ENCODE assay signal across 13 cellular contexts in genomic region chr2:54904836-54905235, GRCh38.
DNase-seq lines count a peak whose midpoint lies in the region; ATAC-seq, FAIRE-seq and TF ChIP-seq lines count a peak whose summit lies in the region.
"Had no signal": no experiment of that assay in that cellular context is flagged by ENCODE, and none has a peak within 500 bp of the region (broad histone marks: within the 10 kb centered on the region; RNA-seq: fewer than 3 reads in every experiment).

No MANE protein-coding gene starts in this region.

- H4K20me1 ChIP-seq in fibroblast of lung (ENCODE audit: control insufficient read depth, extremely low read depth, insufficient read depth, low read length), result no peaks in the 10 kb centered on the region

- CTCF ChIA-PET in A549 (lab: Yijun Ruan, JAX), result interaction anchor here (1.0 to 10.0 kb wide), 3 partner anchors 11 to 267 kb away, joined by 3 to 236 read pairs (median 3); no protein-coding TSS in a partner anchor
- CTCF ChIA-PET in Panc1 (lab: Charles Lee), result no interaction called here

- ATAC-seq in A549 (no peak), Panc1 (no peak; the same call in 1 of the 2 replicates), psoas muscle (peak in 3 of 4 donors; percentile 55 to 71 (median 63)), GM18907 (IDR thresholded peaks at IDR 0.05; ENCODE audit: unreplicated experiment) (no peak)
- no peak for ATAC-seq in naive thymus-derived CD8-positive, alpha-beta T cell

- POLR2A ChIA-PET in A549 (lab: Yijun Ruan, JAX) (no interaction called here), Panc1 (lab: Charles Lee) (interaction anchor here (1.4 to 1.5 kb wide), 2 partner anchors 51 to 145 kb away, joined by 4 to 5 read pairs; partner anchors contain the start of gene RTN4)
- POLR2A ChIA-PET in naive thymus-derived CD8-positive, alpha-beta T cell (lab: Charles Lee), result interaction anchor here (0.6 kb wide), 1 partner anchor 326 kb away, joined by 3 read pairs; no protein-coding TSS in a partner anchor

- no peak for TF ChIP-seq POLR2A in A549 (IDR thresholded peaks at IDR 0.05; ENCODE audit: low read length)

- H3K27ac Mint-ChIP-seq in naive thymus-derived CD8-positive, alpha-beta T cell, result no peak overlapping the region

- H3K4me2 ChIP-seq in A549, result peak overlapping the region; percentile 60
- no peak overlapping the region for H3K4me2 ChIP-seq in fibroblast of lung (ENCODE audit: extremely low read depth, insufficient read depth, low read length)

- TF ChIP-seq CTCF in A549 (IDR thresholded peaks at IDR 0.05), result no peak
- no peak for TF ChIP-seq CTCF in Panc1 (IDR thresholded peaks at IDR 0.05)
- no peak for TF ChIP-seq CTCF in fibroblast of lung (conservative IDR thresholded peaks at IDR 0.05 in 1 of 2, IDR thresholded peaks at IDR 0.05 in 1 of 2; ENCODE audit: low read depth in 1 of 2, low read length in 2 of 2)
- TF ChIP-seq CTCF in psoas muscle (IDR thresholded peaks at IDR 0.05), result no peak

- no peaks in the 10 kb centered on the region for H3K9me3 Mint-ChIP-seq in naive thymus-derived CD8-positive, alpha-beta T cell
- H3K9me3 Mint-ChIP-seq: T-helper 2 cell treated with Interferon-gamma antibody and Interleukin-4, amounts not matched to agents 5 μg/mL and 100 μg/mL, for 36 hours had no signal

- TF ChIP-seq RAD21 in A549 (conservative IDR thresholded peaks at IDR 0.05 in 1 of 2, IDR thresholded peaks at IDR 0.05 in 1 of 2), result no peak

- no peak for FAIRE-seq in A549 (lab: Jason Lieb, UNC)
- FAIRE-seq: D721Med had no signal

- no peaks in the 10 kb centered on the region for H3K27me3 Mint-ChIP-seq in naive thymus-derived CD8-positive, alpha-beta T cell

- peaks cover 19% of the 10 kb centered on the region for H3K4me1 ChIP-seq in A549
- peaks cover 40% of the 10 kb centered on the region for H3K4me1 ChIP-seq in Panc1 (ENCODE audit: control insufficient read depth, insufficient read depth, low read length)
- H3K4me1 ChIP-seq in fibroblast of lung (ENCODE audit: control insufficient read depth, extremely low read depth, insufficient read depth, low read length), result peaks cover 16% of the 10 kb centered on the region
- H3K4me1 ChIP-seq in psoas muscle, result peaks cover 71% of the 10 kb centered on the region
- H3K4me1 ChIP-seq: right atrium auricular region had no signal

- H3K36me3 Mint-ChIP-seq in naive thymus-derived CD8-positive, alpha-beta T cell, result no peaks in the 10 kb centered on the region

- no TSS peak for BruUV-seq in Panc1 (replicated peaks; lab: Mats Ljungman, UMichigan)

- DNase-seq in A549 (ENCODE audit: low read depth in 1 of 2, low spot score in 1 of 2) (no peak), Panc1 (ENCODE audit: low read depth, low spot score) (no peak), fibroblast of lung (ENCODE audit: low read depth in 2 of 2) (no peak), psoas muscle (no peak), NCI-H1105 (lab: John Stamatoyannopoulos, UW) (no peak)
- DNase-seq in activated CD4-positive, CD25-positive, alpha-beta regulatory T cell (lab: John Stamatoyannopoulos, UW), result no peak
- no peak for DNase-seq in naive thymus-derived CD8-positive, alpha-beta T cell
- DNase-seq: activated CD4-positive, alpha-beta T cell treated with anti-CD3 and anti-CD28 coated beads, Interleukin-2, amount 50 U/mL, for 4 hours; NCI-H1092 had no signal

- H3K36me3 ChIP-seq in Panc1 (ENCODE audit: control insufficient read depth, insufficient read depth, low read length) (no peaks in the 10 kb centered on the region), fibroblast of lung (ENCODE audit: control insufficient read depth, insufficient read depth, low read length) (no peaks in the 10 kb centered on the region), psoas muscle (ENCODE audit: insufficient read depth in 1 of 2, low read depth in 1 of 2) (no peaks in the 10 kb centered on the region)
- H3K36me3 ChIP-seq: right atrium auricular region had no signal

- no peaks in the 10 kb centered on the region for H3K79me2 ChIP-seq in fibroblast of lung (ENCODE audit: control insufficient read depth, insufficient read depth, low read length)

- in situ Hi-C loops in Panc1 (cut with HindIII; ENCODE audit: low pct_unique_long_range_greater_than_20kb, low sequenced_read_pairs), result no loop called here

- H3K27ac ChIP-seq in A549 (peak overlapping the region; percentile 57 to 79; a peak in 5 of 6 replicates), Panc1 (ENCODE audit: low read length) (peak overlapping the region; percentile 94), fibroblast of lung (ENCODE audit: insufficient read depth, low read length) (peak overlapping the region; percentile 50), psoas muscle (peak overlapping the region; percentile 82)
- H3K27ac ChIP-seq: right atrium auricular region had no signal

- H3K9me3 ChIP-seq in A549, result no peaks in the 10 kb centered on the region
- H3K9me3 ChIP-seq in Panc1 (ENCODE audit: control insufficient read depth, insufficient read depth, low read depth, low read length), result no peaks in the 10 kb centered on the region
- no peaks in the 10 kb centered on the region for H3K9me3 ChIP-seq in fibroblast of lung (ENCODE audit: control insufficient read depth, insufficient read depth, low read depth, low read length)
- H3K9me3 ChIP-seq in psoas muscle, result no peaks in the 10 kb centered on the region
- H3K9me3 ChIP-seq: right atrium auricular region had no signal

- TF ChIP-seq EP300 in A549 (IDR thresholded peaks at IDR 0.05), result no peak

- intact Hi-C loops in Panc1 (cut with micrococcal nuclease; ENCODE audit: unreplicated experiment), result loop anchor here (1.0 to 5.0 kb wide), 2 partner anchors 39 to 107 kb away; no protein-coding TSS in a partner anchor
- intact Hi-C loops in psoas muscle (cut with DNase I), result loop anchor here (5.0 to 10.0 kb wide), 3 partner anchors 70 to 262 kb away; no protein-coding TSS in a partner anchor

- no peak overlapping the region for H3K4me3 Mint-ChIP-seq in naive thymus-derived CD8-positive, alpha-beta T cell

- H3K4me1 Mint-ChIP-seq in naive thymus-derived CD8-positive, alpha-beta T cell, result peaks cover 0 to 11% (median 3%) of the 10 kb centered on the region in 4 donors

- WGBS in A549 (ENCODE audit: missing lambda C conversion rate), result 94% methylated on average over 5 of the region's 5 CpGs
- 26 to 52% (median 30%) methylated on average over 5 of the region's 5 CpGs for WGBS in psoas muscle, 3 donors

- H3K27me3 ChIP-seq in Panc1 (ENCODE audit: control insufficient read depth, insufficient read depth, low read length), result no peaks in the 10 kb centered on the region
- no peaks in the 10 kb centered on the region for H3K27me3 ChIP-seq in fibroblast of lung (ENCODE audit: control insufficient read depth, insufficient read depth, low read length)
- no peaks in the 10 kb centered on the region for H3K27me3 ChIP-seq in psoas muscle (ENCODE audit: insufficient read depth in 3 of 3, low read length in 2 of 3)
- H3K27me3 ChIP-seq: right atrium auricular region had no signal

- H3K4me3 ChIP-seq in A549 (no peak overlapping the region), Panc1 (ENCODE audit: low read depth in 2 of 2, low read length in 2 of 2) (peak overlapping the region in 1 of 2 experiments; percentile 17; a peak in 2 of 4 replicates), fibroblast of lung (replicated peaks in 1 of 4; ENCODE audit: control extremely low read depth in 1 of 4, insufficient read depth in 1 of 4, low read depth in 3 of 4, low read length in 4 of 4) (no peak overlapping the region), psoas muscle (peak overlapping the region; percentile 19)
- H3K4me3 ChIP-seq: right atrium auricular region had no signal

- H3K9ac ChIP-seq in fibroblast of lung (ENCODE audit: insufficient read depth, low read length), result no peak overlapping the region

- no peak overlapping the region for H2AFZ ChIP-seq in fibroblast of lung (ENCODE audit: low read length)

TF ChIP-seq in A549, 52 proteins besides CTCF, POLR2A, EP300 and RAD21 (continues in another document):
- no peak for TF ChIP-seq HMGXB4 (CRISPR knock-in tag; IDR thresholded peaks at IDR 0.05; ENCODE audit: borderline replicate concordance)
- TF ChIP-seq E2F6 (IDR thresholded peaks at IDR 0.05; ENCODE audit: borderline replicate concordance, low read depth), result no peak
- no peak for TF ChIP-seq MYC (IDR thresholded peaks at IDR 0.05; ENCODE audit: borderline replicate concordance, low read length)
- TF ChIP-seq HOXB5 (CRISPR knock-in tag; IDR thresholded peaks at IDR 0.05), result no peak
- no peak for TF ChIP-seq FOSL2 (IDR thresholded peaks at IDR 0.05)
- TF ChIP-seq FOSL2 (CRISPR knock-in tag; IDR thresholded peaks at IDR 0.05), result no peak
- TF ChIP-seq RFX5 (IDR thresholded peaks at IDR 0.05), result no peak
- no peak for TF ChIP-seq HEYL (CRISPR knock-in tag; IDR thresholded peaks at IDR 0.05)
- TF ChIP-seq HOXA7 (CRISPR knock-in tag; IDR thresholded peaks at IDR 0.05), result no peak
- TF ChIP-seq ZNF302 (CRISPR knock-in tag; IDR thresholded peaks at IDR 0.05), result no peak
- TF ChIP-seq RARB (CRISPR knock-in tag; IDR thresholded peaks at IDR 0.05), result no peak
- TF ChIP-seq KDM5A (IDR thresholded peaks at IDR 0.05), result no peak
- TF ChIP-seq BHLHE40 (IDR thresholded peaks at IDR 0.05; ENCODE audit: low read depth, low read length), result no peak
- no peak for TF ChIP-seq JUN (IDR thresholded peaks at IDR 0.05)

Comparison
In these comparisons a context has a peak if more than half of its experiments do, and no peak if none do; other contexts are left out.
1. ATAC-seq: peak in psoas muscle (3 of 4); none in A549 (0 of 2), Panc1 (single experiment), GM18907 (single experiment) and naive thymus-derived CD8-positive, alpha-beta T cell (0 of 2).
2. Peak in every context shown above with its lines, with median percentiles within 50 percentile points of each other: H3K27ac ChIP-seq.